1 cellular context compared by ENCODE assay signal in genomic region chr3:126484148-126484547, GRCh38.
TF ChIP-seq lines count a peak whose summit lies in the region.

No MANE protein-coding gene starts in this region.

TF ChIP-seq in GM23338, 12 proteins besides CTCF, POLR2A, EP300 and RAD21:
- TF ChIP-seq, protein P1, sequence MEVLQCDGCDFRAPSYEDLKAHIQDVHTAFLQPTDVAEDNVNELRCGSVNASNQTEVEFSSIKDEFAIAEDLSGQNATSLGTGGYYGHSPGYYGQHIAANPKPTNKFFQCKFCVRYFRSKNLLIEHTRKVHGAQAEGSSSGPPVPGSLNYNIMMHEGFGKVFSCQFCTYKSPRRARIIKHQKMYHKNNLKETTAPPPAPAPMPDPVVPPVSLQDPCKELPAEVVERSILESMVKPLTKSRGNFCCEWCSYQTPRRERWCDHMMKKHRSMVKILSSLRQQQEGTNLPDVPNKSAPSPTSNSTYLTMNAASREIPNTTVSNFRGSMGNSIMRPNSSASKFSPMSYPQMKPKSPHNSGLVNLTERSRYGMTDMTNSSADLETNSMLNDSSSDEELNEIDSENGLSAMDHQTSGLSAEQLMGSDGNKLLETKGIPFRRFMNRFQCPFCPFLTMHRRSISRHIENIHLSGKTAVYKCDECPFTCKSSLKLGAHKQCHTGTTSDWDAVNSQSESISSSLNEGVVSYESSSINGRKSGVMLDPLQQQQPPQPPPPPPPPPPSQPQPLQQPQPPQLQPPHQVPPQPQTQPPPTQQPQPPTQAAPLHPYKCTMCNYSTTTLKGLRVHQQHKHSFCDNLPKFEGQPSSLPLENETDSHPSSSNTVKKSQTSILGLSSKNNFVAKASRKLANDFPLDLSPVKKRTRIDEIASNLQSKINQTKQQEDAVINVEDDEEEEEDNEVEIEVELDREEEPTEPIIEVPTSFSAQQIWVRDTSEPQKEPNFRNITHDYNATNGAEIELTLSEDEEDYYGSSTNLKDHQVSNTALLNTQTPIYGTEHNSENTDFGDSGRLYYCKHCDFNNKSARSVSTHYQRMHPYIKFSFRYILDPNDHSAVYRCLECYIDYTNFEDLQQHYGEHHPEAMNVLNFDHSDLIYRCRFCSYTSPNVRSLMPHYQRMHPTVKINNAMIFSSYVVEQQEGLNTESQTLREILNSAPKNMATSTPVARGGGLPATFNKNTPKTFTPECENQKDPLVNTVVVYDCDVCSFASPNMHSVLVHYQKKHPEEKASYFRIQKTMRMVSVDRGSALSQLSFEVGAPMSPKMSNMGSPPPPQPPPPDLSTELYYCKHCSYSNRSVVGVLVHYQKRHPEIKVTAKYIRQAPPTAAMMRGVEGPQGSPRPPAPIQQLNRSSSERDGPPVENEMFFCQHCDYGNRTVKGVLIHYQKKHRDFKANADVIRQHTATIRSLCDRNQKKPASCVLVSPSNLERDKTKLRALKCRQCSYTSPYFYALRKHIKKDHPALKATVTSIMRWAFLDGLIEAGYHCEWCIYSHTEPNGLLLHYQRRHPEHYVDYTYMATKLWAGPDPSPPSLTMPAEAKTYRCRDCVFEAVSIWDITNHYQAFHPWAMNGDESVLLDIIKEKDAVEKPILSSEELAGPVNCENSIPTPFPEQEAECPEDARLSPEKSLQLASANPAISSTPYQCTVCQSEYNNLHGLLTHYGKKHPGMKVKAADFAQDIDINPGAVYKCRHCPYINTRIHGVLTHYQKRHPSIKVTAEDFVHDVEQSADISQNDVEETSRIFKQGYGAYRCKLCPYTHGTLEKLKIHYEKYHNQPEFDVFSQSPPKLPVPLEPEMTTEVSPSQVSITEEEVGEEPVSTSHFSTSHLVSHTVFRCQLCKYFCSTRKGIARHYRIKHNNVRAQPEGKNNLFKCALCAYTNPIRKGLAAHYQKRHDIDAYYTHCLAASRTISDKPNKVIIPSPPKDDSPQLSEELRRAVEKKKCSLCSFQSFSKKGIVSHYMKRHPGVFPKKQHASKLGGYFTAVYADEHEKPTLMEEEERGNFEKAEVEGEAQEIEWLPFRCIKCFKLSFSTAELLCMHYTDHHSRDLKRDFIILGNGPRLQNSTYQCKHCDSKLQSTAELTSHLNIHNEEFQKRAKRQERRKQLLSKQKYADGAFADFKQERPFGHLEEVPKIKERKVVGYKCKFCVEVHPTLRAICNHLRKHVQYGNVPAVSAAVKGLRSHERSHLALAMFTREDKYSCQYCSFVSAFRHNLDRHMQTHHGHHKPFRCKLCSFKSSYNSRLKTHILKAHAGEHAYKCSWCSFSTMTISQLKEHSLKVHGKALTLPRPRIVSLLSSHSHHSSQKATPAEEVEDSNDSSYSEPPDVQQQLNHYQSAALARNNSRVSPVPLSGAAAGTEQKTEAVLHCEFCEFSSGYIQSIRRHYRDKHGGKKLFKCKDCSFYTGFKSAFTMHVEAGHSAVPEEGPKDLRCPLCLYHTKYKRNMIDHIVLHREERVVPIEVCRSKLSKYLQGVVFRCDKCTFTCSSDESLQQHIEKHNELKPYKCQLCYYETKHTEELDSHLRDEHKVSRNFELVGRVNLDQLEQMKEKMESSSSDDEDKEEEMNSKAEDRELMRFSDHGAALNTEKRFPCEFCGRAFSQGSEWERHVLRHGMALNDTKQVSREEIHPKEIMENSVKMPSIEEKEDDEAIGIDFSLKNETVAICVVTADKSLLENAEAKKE (CRISPR knock-in tag; IDR thresholded peaks at IDR 0.05) = no peak
- TF ChIP-seq JUNB (IDR thresholded peaks at IDR 0.05; ENCODE audit: unreplicated experiment) (no peak), CREB1 (CRISPR knock-in tag; IDR thresholded peaks at IDR 0.05; ENCODE audit: low read depth) (no peak), EZH2phosphoT487 (IDR thresholded peaks at IDR 0.05; ENCODE audit: unreplicated experiment) (no peak), EZH2 (IDR thresholded peaks at IDR 0.05; ENCODE audit: low read depth, unreplicated experiment) (no peak), NANOG (IDR thresholded peaks at IDR 0.05; ENCODE audit: borderline replicate concordance) (no peak), POLR2AphosphoS5 (IDR thresholded peaks at IDR 0.05; ENCODE audit: low read depth) (no peak)
